ENCODE assay signal across 8 cellular contexts in genomic region chr1:156053770-156054499, GRCh38. TPM values are rescaled to one million over a fixed set of nuclear protein-coding genes. Genes with fewer than 3 reads are reported as not detected.
DNase-seq lines count a peak whose midpoint lies in the region; ATAC-seq and TF ChIP-seq lines count a peak whose summit lies in the region.

TSS of gene UBQLN4 (minus strand) at chr1:156053798. CDS start at chr1:156053701, 97 bp downstream.

- TF ChIP-seq CTCF in 22Rv1 (IDR thresholded peaks at IDR 0.05) (peak; percentile 84), liver (IDR thresholded peaks at IDR 0.05; ENCODE audit: low read depth, low read length, missing input control) (peak; percentile 62)

- no peaks in the 10 kb centered on the region for H3K27me3 Mint-ChIP-seq in dendritic cell treated with granulocyte-macrophage colony-stimulating factor and Interleukin-4, amounts not matched to agents 40 ng/mL and 50 ng/mL, for 4 days

- H3K27ac ChIP-seq in 22Rv1: peak within 1 kb of the TSS; percentile 100
- H3K27ac ChIP-seq in liver (ENCODE audit: low read depth in 1 of 2, low read length in 2 of 2): peak within 1 kb of the TSS; percentile 94

- TF ChIP-seq RAD21 in liver (IDR thresholded peaks at IDR 0.05): no peak

- no peaks in the 10 kb centered on the region for H3K9me3 Mint-ChIP-seq in dendritic cell treated with granulocyte-macrophage colony-stimulating factor and Interleukin-4, amounts not matched to agents 40 ng/mL and 50 ng/mL, for 4 days

- TF ChIP-seq POLR2A in GM18505 (IDR thresholded peaks at IDR 0.05; ENCODE audit: borderline replicate concordance, extremely low read depth, insufficient read depth, insufficient read length): peak; percentile 46

- peak within 1 kb of the TSS; percentile 85 to 94 (median 94) for H3K4me3 ChIP-seq in liver (ENCODE audit: low read depth in 1 of 3, low read length in 3 of 3)

- peaks cover 0 to 22% (median 13%) of the 10 kb centered on the region in 4 donors for H3K4me1 ChIP-seq in liver (ENCODE audit: control insufficient read depth in 4 of 4, insufficient read depth in 4 of 4, low read length in 3 of 4)

- H3K36me3 ChIP-seq in liver (ENCODE audit: control insufficient read depth in 4 of 4, insufficient read depth in 3 of 4, low read depth in 1 of 4, low read length in 3 of 4): peaks cover 0 to 20% (median 11%) of the 10 kb centered on the region in 4 donors

- H3K27me3 ChIP-seq in liver (ENCODE audit: control insufficient read depth in 4 of 4, insufficient read depth in 4 of 4, low read length in 3 of 4): no peaks in the 10 kb centered on the region

- intact Hi-C loops in dendritic cell treated with granulocyte-macrophage colony-stimulating factor and Interleukin-4, amounts not matched to agents 40 ng/mL and 50 ng/mL, for 4 days (cut with micrococcal nuclease): loop anchor here (1.0 to 2.0 kb wide), 3 partner anchors 29 to 37 kb away; partner anchors contain the start of genes MEX3A and SSR2

- ATAC-seq in GM18505 (IDR thresholded peaks at IDR 0.05; ENCODE audit: unreplicated experiment): peak; percentile 54
- ATAC-seq in HG03196 (IDR thresholded peaks at IDR 0.05; ENCODE audit: unreplicated experiment): peak; percentile 47

- H3K9ac ChIP-seq in liver (ENCODE audit: low read depth in 1 of 2, low read length in 2 of 2): peak within 1 kb of the TSS; percentile 82 to 97

- H3K27ac Mint-ChIP-seq in dendritic cell treated with granulocyte-macrophage colony-stimulating factor and Interleukin-4, amounts not matched to agents 40 ng/mL and 50 ng/mL, for 4 days: peak within 1 kb of the TSS; percentile 97

- peaks cover 78% of the 10 kb centered on the region for H3K36me3 Mint-ChIP-seq in dendritic cell treated with granulocyte-macrophage colony-stimulating factor and Interleukin-4, amounts not matched to agents 40 ng/mL and 50 ng/mL, for 4 days (ENCODE audit: low read depth)

- H3K4me1 Mint-ChIP-seq in dendritic cell treated with granulocyte-macrophage colony-stimulating factor and Interleukin-4, amounts not matched to agents 40 ng/mL and 50 ng/mL, for 4 days (ENCODE audit: low read depth): peaks cover 54% of the 10 kb centered on the region

- H3K9me3 ChIP-seq in liver (ENCODE audit: control insufficient read depth in 4 of 4, low read length in 3 of 4): no peaks in the 10 kb centered on the region

- WGBS in liver: under 1% methylated on average over 45 of the region's 49 CpGs

- peak within 1 kb of the TSS; percentile 99 for H3K4me3 Mint-ChIP-seq in dendritic cell treated with granulocyte-macrophage colony-stimulating factor and Interleukin-4, amounts not matched to agents 40 ng/mL and 50 ng/mL, for 4 days

- peak; percentile 11 for DNase-seq in NCI-H524 treated with DMSO at 0.1 percent for 48 hours (lab: John Stamatoyannopoulos, UW)
- DNase-seq in activated CD4-positive, alpha-beta T cell treated with anti-CD3 and anti-CD28 coated beads, Interleukin-2, amount 50 U/mL, for 1 hour: peak; percentile 80
- DNase-seq in stimulated activated CD4-positive, alpha-beta T cell treated with anti-CD3 and anti-CD28 coated beads, Interleukin-4, amount 100 ng/mL, for 24 hours: peak; percentile 86

TF ChIP-seq in liver, 16 proteins besides CTCF, POLR2A, EP300 and RAD21:
- TF ChIP-seq NR2F2 (IDR thresholded peaks at IDR 0.05) (no peak), REST (IDR thresholded peaks at IDR 0.05) (no peak), MAX (IDR thresholded peaks at IDR 0.05) (no peak), HNF4A (conservative IDR thresholded peaks at IDR 0.05) (no peak), ATF3 (IDR thresholded peaks at IDR 0.05) (no peak), HNF4G (IDR thresholded peaks at IDR 0.05) (no peak), EGR1 (IDR thresholded peaks at IDR 0.05; ENCODE audit: low read depth in 2 of 2) (no peak), TAF1 (conservative IDR thresholded peaks at IDR 0.05) (no peak), GABPA (IDR thresholded peaks at IDR 0.05 in 1 of 2, conservative IDR thresholded peaks at IDR 0.05 in 1 of 2) (no peak), YY1 (IDR thresholded peaks at IDR 0.05) (no peak), JUND (IDR thresholded peaks at IDR 0.05) (no peak), ZBTB33 (IDR thresholded peaks at IDR 0.05) (no peak), FOXA2 (IDR thresholded peaks at IDR 0.05) (no peak), FOXA1 (IDR thresholded peaks at IDR 0.05) (no peak), RXRA (IDR thresholded peaks at IDR 0.05) (no peak), SP1 (IDR thresholded peaks at IDR 0.05) (no peak)

RNA-seq across cellular contexts. Expression of gene UBQLN4, which starts in this region (rescaled TPM):
- 10 to 100 TPM in 1 of 2 donors, 1 to 10 TPM in 1; 9.2 to 13.5 TPM for total RNA-seq in liver
- 10 to 100 TPM in 1 of 2 donors, 1 to 10 TPM in 1; 7.4 to 17.8 TPM for polyA plus RNA-seq in liver

Comparison
In these comparisons a context has a peak if more than half of its experiments do, and no peak if none do; other contexts are left out.
1. Peak in every context shown above with its lines: DNase-seq, ATAC-seq, H3K4me3 ChIP-seq and H3K27ac ChIP-seq.
2. DNase-seq: peak in every context shown above with its lines; median percentile 86 in stimulated activated CD4-positive, alpha-beta T cell treated with anti-CD3 and anti-CD28 coated beads, Interleukin-4, amount 100 ng/mL, for 24 hours; 80 in activated CD4-positive, alpha-beta T cell treated with anti-CD3 and anti-CD28 coated beads, Interleukin-2, amount 50 U/mL, for 1 hour; 11 in NCI-H524 treated with DMSO at 0.1 percent for 48 hours.